18 cellular contexts compared by ENCODE assay signal in genomic region chr11:73275381-73275750, GRCh38. TPM values are rescaled to one million over a fixed set of nuclear protein-coding genes. Genes with fewer than 3 reads are reported as not detected.
"Had no signal": no experiment of that assay in that cellular context is flagged by ENCODE, and none has a peak within 500 bp of the region (broad histone marks: within the 10 kb centered on the region; RNA-seq: fewer than 3 reads in every experiment).

No MANE protein-coding gene starts in this region.

- H3K9me3 ChIP-seq: body of pancreas, esophagus squamous epithelium, mucosa of descending colon, ovary, SJSA1 had no signal

- DNase-seq: activated CD4-positive, alpha-beta T cell treated with anti-CD3 and anti-CD28 coated beads for 36 hours; activated CD8-positive, alpha-beta T cell treated with anti-CD3 and anti-CD28 coated beads, Interleukin-2, amount 10 ng/mL, durations not matched to agents 7 days and 5 days; activated naive CD4-positive, alpha-beta T cell treated with anti-CD3 and anti-CD28 coated beads, Interleukin-2, amount 50 U/mL, for 16 hours; amniotic stem cell; body of pancreas; cerebellar nuclear complex; esophagus squamous epithelium; foreskin fibroblast; immature natural killer cell; left colon; mucosa of descending colon; retina; stimulated activated CD4-positive, alpha-beta T cell treated with anti-CD3 and anti-CD28 coated beads, Interleukin-2, amount 100 ng/mL, for 24 hours; stimulated activated naive CD4-positive, alpha-beta T cell had no signal

- H3K4me3 Mint-ChIP-seq: activated CD4-positive, alpha-beta T cell treated with anti-CD3 and anti-CD28 coated beads for 36 hours; activated CD8-positive, alpha-beta T cell treated with anti-CD3 and anti-CD28 coated beads, Interleukin-2, amount 10 ng/mL, durations not matched to agents 7 days and 5 days; activated T-helper 1 cell treated with anti-CD3 and anti-CD28 coated beads, Interleukin-12 subunit alpha, Interleukin-12 subunit beta, Interleukin-2, Interleukin-4 antibody, amounts not matched to agents 30 ng/mL and 10 ng/mL and 1 ng/mL, durations not matched to agents 14 hours and 24 hours and 36 hours; immature natural killer cell had no signal

- H3K27ac ChIP-seq: body of pancreas, ovary, SJSA1 had no signal

- H3K4me3 ChIP-seq: body of pancreas, mucosa of descending colon, ovary, SJSA1 had no signal

- H3K36me3 Mint-ChIP-seq: immature natural killer cell had no signal

- H3K4me1 ChIP-seq: body of pancreas, SJSA1 had no signal

- H3K27me3 ChIP-seq: body of pancreas, esophagus squamous epithelium, ovary, SJSA1 had no signal

- H3K9me3 Mint-ChIP-seq: activated T-helper 1 cell treated with anti-CD3 and anti-CD28 coated beads, Interleukin-12 subunit alpha, Interleukin-12 subunit beta, Interleukin-2, Interleukin-4 antibody, amounts not matched to agents 30 ng/mL and 10 ng/mL and 1 ng/mL, durations not matched to agents 14 hours and 24 hours and 36 hours; immature natural killer cell had no signal

- H3K36me3 ChIP-seq: esophagus squamous epithelium, ovary, SJSA1 had no signal

- H3K27ac Mint-ChIP-seq: activated CD4-positive, alpha-beta T cell treated with anti-CD3 and anti-CD28 coated beads for 36 hours; activated CD8-positive, alpha-beta T cell treated with anti-CD3 and anti-CD28 coated beads, Interleukin-2, amount 10 ng/mL, durations not matched to agents 7 days and 5 days; activated T-helper 1 cell treated with anti-CD3 and anti-CD28 coated beads, Interleukin-12 subunit alpha, Interleukin-12 subunit beta, Interleukin-2, Interleukin-4 antibody, amounts not matched to agents 30 ng/mL and 10 ng/mL and 1 ng/mL, durations not matched to agents 14 hours and 24 hours and 36 hours; immature natural killer cell had no signal

- ATAC-seq: activated CD4-positive, alpha-beta T cell treated with anti-CD3 and anti-CD28 coated beads for 36 hours; activated CD8-positive, alpha-beta T cell treated with anti-CD3 and anti-CD28 coated beads, Interleukin-2, amount 10 ng/mL, durations not matched to agents 7 days and 5 days; body of pancreas; left colon had no signal

- H3K4me1 Mint-ChIP-seq: activated CD4-positive, alpha-beta T cell treated with anti-CD3 and anti-CD28 coated beads for 36 hours; immature natural killer cell had no signal

RNA-seq across cellular contexts. Expression of gene P2RY6, which starts 3.2 kb away (rescaled TPM):
- total RNA-seq: activated CD4-positive, alpha-beta T cell treated with anti-CD3 and anti-CD28 coated beads for 36 hours; activated CD8-positive, alpha-beta T cell treated with anti-CD3 and anti-CD28 coated beads, Interleukin-2, amount 10 ng/mL, durations not matched to agents 7 days and 5 days; activated T-helper 1 cell treated with anti-CD3 and anti-CD28 coated beads, Interleukin-12 subunit alpha, Interleukin-12 subunit beta, Interleukin-2, Interleukin-4 antibody, amounts not matched to agents 30 ng/mL and 10 ng/mL and 1 ng/mL, durations not matched to agents 14 hours and 24 hours and 36 hours; body of pancreas; SJSA1 had no signal
- polyA plus RNA-seq: neural cell had no signal

RNA-seq across cellular contexts. Expression of gene ARHGEF17, which starts 32.7 kb away (rescaled TPM):
- polyA plus RNA-seq: immature natural killer cell had no signal

RNA-seq across cellular contexts. Expression of gene P2RY2, which starts 57.3 kb away (rescaled TPM):
- total RNA-seq: activated CD4-positive, alpha-beta T cell treated with anti-CD3 and anti-CD28 coated beads for 36 hours; activated CD8-positive, alpha-beta T cell treated with anti-CD3 and anti-CD28 coated beads, Interleukin-2, amount 10 ng/mL, durations not matched to agents 7 days and 5 days; activated T-helper 1 cell treated with anti-CD3 and anti-CD28 coated beads, Interleukin-12 subunit alpha, Interleukin-12 subunit beta, Interleukin-2, Interleukin-4 antibody, amounts not matched to agents 30 ng/mL and 10 ng/mL and 1 ng/mL, durations not matched to agents 14 hours and 24 hours and 36 hours; SJSA1 had no signal
- polyA plus RNA-seq: neural cell had no signal
